Comparison of ENCODE assay signal across 1 cellular context in the genomic region with DNA sequence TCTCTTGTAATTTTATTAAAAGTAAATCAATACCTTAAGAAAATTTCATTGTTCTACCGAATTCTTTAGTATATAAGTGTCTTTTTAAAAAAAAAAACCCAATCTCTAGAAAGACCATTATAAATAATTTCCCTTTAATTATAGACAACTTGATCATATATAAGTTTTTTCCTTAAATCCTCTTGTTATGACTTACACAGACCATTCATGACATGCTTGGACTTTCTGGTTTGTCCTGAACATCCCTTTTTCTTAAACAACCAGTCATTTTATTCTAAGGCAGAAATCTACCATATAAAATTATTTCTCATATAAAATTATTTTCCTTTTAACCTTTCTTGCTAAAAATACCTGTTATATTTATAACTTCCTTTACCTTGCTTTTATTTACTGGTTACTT.
TF ChIP-seq lines count a peak whose summit lies in the region.

No MANE protein-coding gene starts in this region.

TF ChIP-seq in GM23338, 12 proteins besides CTCF, POLR2A, EP300 and RAD21 (continued from another document):
- TF ChIP-seq, protein P1, sequence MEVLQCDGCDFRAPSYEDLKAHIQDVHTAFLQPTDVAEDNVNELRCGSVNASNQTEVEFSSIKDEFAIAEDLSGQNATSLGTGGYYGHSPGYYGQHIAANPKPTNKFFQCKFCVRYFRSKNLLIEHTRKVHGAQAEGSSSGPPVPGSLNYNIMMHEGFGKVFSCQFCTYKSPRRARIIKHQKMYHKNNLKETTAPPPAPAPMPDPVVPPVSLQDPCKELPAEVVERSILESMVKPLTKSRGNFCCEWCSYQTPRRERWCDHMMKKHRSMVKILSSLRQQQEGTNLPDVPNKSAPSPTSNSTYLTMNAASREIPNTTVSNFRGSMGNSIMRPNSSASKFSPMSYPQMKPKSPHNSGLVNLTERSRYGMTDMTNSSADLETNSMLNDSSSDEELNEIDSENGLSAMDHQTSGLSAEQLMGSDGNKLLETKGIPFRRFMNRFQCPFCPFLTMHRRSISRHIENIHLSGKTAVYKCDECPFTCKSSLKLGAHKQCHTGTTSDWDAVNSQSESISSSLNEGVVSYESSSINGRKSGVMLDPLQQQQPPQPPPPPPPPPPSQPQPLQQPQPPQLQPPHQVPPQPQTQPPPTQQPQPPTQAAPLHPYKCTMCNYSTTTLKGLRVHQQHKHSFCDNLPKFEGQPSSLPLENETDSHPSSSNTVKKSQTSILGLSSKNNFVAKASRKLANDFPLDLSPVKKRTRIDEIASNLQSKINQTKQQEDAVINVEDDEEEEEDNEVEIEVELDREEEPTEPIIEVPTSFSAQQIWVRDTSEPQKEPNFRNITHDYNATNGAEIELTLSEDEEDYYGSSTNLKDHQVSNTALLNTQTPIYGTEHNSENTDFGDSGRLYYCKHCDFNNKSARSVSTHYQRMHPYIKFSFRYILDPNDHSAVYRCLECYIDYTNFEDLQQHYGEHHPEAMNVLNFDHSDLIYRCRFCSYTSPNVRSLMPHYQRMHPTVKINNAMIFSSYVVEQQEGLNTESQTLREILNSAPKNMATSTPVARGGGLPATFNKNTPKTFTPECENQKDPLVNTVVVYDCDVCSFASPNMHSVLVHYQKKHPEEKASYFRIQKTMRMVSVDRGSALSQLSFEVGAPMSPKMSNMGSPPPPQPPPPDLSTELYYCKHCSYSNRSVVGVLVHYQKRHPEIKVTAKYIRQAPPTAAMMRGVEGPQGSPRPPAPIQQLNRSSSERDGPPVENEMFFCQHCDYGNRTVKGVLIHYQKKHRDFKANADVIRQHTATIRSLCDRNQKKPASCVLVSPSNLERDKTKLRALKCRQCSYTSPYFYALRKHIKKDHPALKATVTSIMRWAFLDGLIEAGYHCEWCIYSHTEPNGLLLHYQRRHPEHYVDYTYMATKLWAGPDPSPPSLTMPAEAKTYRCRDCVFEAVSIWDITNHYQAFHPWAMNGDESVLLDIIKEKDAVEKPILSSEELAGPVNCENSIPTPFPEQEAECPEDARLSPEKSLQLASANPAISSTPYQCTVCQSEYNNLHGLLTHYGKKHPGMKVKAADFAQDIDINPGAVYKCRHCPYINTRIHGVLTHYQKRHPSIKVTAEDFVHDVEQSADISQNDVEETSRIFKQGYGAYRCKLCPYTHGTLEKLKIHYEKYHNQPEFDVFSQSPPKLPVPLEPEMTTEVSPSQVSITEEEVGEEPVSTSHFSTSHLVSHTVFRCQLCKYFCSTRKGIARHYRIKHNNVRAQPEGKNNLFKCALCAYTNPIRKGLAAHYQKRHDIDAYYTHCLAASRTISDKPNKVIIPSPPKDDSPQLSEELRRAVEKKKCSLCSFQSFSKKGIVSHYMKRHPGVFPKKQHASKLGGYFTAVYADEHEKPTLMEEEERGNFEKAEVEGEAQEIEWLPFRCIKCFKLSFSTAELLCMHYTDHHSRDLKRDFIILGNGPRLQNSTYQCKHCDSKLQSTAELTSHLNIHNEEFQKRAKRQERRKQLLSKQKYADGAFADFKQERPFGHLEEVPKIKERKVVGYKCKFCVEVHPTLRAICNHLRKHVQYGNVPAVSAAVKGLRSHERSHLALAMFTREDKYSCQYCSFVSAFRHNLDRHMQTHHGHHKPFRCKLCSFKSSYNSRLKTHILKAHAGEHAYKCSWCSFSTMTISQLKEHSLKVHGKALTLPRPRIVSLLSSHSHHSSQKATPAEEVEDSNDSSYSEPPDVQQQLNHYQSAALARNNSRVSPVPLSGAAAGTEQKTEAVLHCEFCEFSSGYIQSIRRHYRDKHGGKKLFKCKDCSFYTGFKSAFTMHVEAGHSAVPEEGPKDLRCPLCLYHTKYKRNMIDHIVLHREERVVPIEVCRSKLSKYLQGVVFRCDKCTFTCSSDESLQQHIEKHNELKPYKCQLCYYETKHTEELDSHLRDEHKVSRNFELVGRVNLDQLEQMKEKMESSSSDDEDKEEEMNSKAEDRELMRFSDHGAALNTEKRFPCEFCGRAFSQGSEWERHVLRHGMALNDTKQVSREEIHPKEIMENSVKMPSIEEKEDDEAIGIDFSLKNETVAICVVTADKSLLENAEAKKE (CRISPR knock-in tag; IDR thresholded peaks at IDR 0.05): no peak
- TF ChIP-seq EZH2phosphoT487 (IDR thresholded peaks at IDR 0.05; ENCODE audit: unreplicated experiment) (no peak), JUNB (IDR thresholded peaks at IDR 0.05; ENCODE audit: unreplicated experiment) (no peak), CREB1 (CRISPR knock-in tag; IDR thresholded peaks at IDR 0.05; ENCODE audit: low read depth) (no peak), NANOG (IDR thresholded peaks at IDR 0.05; ENCODE audit: borderline replicate concordance) (no peak), POLR2AphosphoS5 (IDR thresholded peaks at IDR 0.05; ENCODE audit: low read depth) (no peak), ZNF114 (CRISPR knock-in tag; IDR thresholded peaks at IDR 0.05) (no peak)
- TF ChIP-seq, protein P2, sequence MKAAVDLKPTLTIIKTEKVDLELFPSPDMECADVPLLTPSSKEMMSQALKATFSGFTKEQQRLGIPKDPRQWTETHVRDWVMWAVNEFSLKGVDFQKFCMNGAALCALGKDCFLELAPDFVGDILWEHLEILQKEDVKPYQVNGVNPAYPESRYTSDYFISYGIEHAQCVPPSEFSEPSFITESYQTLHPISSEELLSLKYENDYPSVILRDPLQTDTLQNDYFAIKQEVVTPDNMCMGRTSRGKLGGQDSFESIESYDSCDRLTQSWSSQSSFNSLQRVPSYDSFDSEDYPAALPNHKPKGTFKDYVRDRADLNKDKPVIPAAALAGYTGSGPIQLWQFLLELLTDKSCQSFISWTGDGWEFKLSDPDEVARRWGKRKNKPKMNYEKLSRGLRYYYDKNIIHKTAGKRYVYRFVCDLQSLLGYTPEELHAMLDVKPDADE (IDR thresholded peaks at IDR 0.05): no peak
- TF ChIP-seq, protein P3, sequence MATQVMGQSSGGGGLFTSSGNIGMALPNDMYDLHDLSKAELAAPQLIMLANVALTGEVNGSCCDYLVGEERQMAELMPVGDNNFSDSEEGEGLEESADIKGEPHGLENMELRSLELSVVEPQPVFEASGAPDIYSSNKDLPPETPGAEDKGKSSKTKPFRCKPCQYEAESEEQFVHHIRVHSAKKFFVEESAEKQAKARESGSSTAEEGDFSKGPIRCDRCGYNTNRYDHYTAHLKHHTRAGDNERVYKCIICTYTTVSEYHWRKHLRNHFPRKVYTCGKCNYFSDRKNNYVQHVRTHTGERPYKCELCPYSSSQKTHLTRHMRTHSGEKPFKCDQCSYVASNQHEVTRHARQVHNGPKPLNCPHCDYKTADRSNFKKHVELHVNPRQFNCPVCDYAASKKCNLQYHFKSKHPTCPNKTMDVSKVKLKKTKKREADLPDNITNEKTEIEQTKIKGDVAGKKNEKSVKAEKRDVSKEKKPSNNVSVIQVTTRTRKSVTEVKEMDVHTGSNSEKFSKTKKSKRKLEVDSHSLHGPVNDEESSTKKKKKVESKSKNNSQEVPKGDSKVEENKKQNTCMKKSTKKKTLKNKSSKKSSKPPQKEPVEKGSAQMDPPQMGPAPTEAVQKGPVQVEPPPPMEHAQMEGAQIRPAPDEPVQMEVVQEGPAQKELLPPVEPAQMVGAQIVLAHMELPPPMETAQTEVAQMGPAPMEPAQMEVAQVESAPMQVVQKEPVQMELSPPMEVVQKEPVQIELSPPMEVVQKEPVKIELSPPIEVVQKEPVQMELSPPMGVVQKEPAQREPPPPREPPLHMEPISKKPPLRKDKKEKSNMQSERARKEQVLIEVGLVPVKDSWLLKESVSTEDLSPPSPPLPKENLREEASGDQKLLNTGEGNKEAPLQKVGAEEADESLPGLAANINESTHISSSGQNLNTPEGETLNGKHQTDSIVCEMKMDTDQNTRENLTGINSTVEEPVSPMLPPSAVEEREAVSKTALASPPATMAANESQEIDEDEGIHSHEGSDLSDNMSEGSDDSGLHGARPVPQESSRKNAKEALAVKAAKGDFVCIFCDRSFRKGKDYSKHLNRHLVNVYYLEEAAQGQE (IDR thresholded peaks at IDR 0.05; ENCODE audit: unreplicated experiment): no peak
